ENCODE assay signal across 24 cellular contexts in genomic region chr2:103232882-103233281, GRCh38.
"Had no signal": no experiment of that assay in that cellular context is flagged by ENCODE, and none has a peak within 500 bp of the region (broad histone marks: within the 10 kb centered on the region; RNA-seq: fewer than 3 reads in every experiment).

No MANE protein-coding gene starts in this region.

- H3K4me3 ChIP-seq: cardiac muscle cell, Peyer's patch had no signal

- H3K36me3 Mint-ChIP-seq: activated naive CD4-positive, alpha-beta T cell treated with anti-CD3 and anti-CD28 coated beads, Interleukin-2, amount 10 ng/mL, durations not matched to agents 7 days and 5 days; activated naive CD8-positive, alpha-beta T cell had no signal

- H3K27ac Mint-ChIP-seq: activated CD4-positive, alpha-beta T cell treated with anti-CD3 and anti-CD28 coated beads, Interleukin-2, amount 10 ng/mL, durations not matched to agents 24 days and 14 days; activated naive CD4-positive, alpha-beta T cell treated with anti-CD3 and anti-CD28 coated beads, Interleukin-2, amount 10 ng/mL, durations not matched to agents 7 days and 5 days; activated naive CD8-positive, alpha-beta T cell; activated naive CD8-positive, alpha-beta T cell treated with anti-CD3 and anti-CD28 coated beads, Interleukin-2, amount 50 U/mL, for 24 hours had no signal

- H3K27me3 Mint-ChIP-seq: activated CD4-positive, alpha-beta T cell treated with anti-CD3 and anti-CD28 coated beads, Interleukin-2, amount 10 ng/mL, durations not matched to agents 24 days and 14 days; activated naive CD4-positive, alpha-beta T cell treated with anti-CD3 and anti-CD28 coated beads, Interleukin-2, amount 10 ng/mL, durations not matched to agents 7 days and 5 days; activated naive CD8-positive, alpha-beta T cell; activated naive CD8-positive, alpha-beta T cell treated with anti-CD3 and anti-CD28 coated beads, Interleukin-2, amount 50 U/mL, for 24 hours had no signal

- DNase-seq: activated CD4-positive, alpha-beta T cell treated with anti-CD3 and anti-CD28 coated beads, Interleukin-2, amount 10 ng/mL, durations not matched to agents 24 days and 14 days; activated CD4-positive, alpha-beta T cell treated with anti-CD3 and anti-CD28 coated beads, Interleukin-2, amount 50 U/mL, for 4 hours; activated CD8-positive, alpha-beta memory T cell treated with anti-CD3 and anti-CD28 coated beads, Interleukin-2, amount 50 U/mL, for 4 hours; activated effector memory CD4-positive, alpha-beta T cell treated with Interleukin-2 at 50 U/mL for 16 hours; activated naive CD4-positive, alpha-beta T cell treated with anti-CD3 and anti-CD28 coated beads, Interleukin-2, amount 10 ng/mL, durations not matched to agents 7 days and 5 days; activated naive CD8-positive, alpha-beta T cell treated with anti-CD3 and anti-CD28 coated beads, Interleukin-2, amount 50 U/mL, for 24 hours; activated T-cell treated with anti-CD3 and anti-CD28 coated beads, Interleukin-2, amount 50 U/mL, for 48 hours; anterior cingulate cortex; brain microvascular endothelial cell; NCI-H1048; NCI-H1105 treated with DMSO at 0.1 percent for 48 hours; NCI-H1436; NCI-H1694; NCI-H1930; NCI-H2081 treated with DMSO at 0.1 percent for 48 hours; NCI-H345; NCI-H524 treated with DMSO at 0.1 percent for 48 hours; Peyer's patch; Right ventricle myocardium superior; SW 1271; T1000; WERI-Rb-1 had no signal

- H3K36me3 ChIP-seq: brain microvascular endothelial cell, cardiac muscle cell, Peyer's patch, WERI-Rb-1 had no signal

- H3K4me1 Mint-ChIP-seq: activated CD4-positive, alpha-beta T cell treated with anti-CD3 and anti-CD28 coated beads, Interleukin-2, amount 10 ng/mL, durations not matched to agents 24 days and 14 days; activated naive CD4-positive, alpha-beta T cell treated with anti-CD3 and anti-CD28 coated beads, Interleukin-2, amount 10 ng/mL, durations not matched to agents 7 days and 5 days; activated naive CD8-positive, alpha-beta T cell treated with anti-CD3 and anti-CD28 coated beads, Interleukin-2, amount 50 U/mL, for 24 hours had no signal

- H3K9me3 ChIP-seq: Peyer's patch had no signal

- H3K4me3 Mint-ChIP-seq: activated CD4-positive, alpha-beta T cell treated with anti-CD3 and anti-CD28 coated beads, Interleukin-2, amount 10 ng/mL, durations not matched to agents 24 days and 14 days; activated naive CD4-positive, alpha-beta T cell treated with anti-CD3 and anti-CD28 coated beads, Interleukin-2, amount 10 ng/mL, durations not matched to agents 7 days and 5 days; activated naive CD8-positive, alpha-beta T cell; activated naive CD8-positive, alpha-beta T cell treated with anti-CD3 and anti-CD28 coated beads, Interleukin-2, amount 50 U/mL, for 24 hours had no signal

- H3K4me1 ChIP-seq: Peyer's patch had no signal

- H3K9me3 Mint-ChIP-seq: activated CD4-positive, alpha-beta T cell treated with anti-CD3 and anti-CD28 coated beads, Interleukin-2, amount 10 ng/mL, durations not matched to agents 24 days and 14 days; activated naive CD8-positive, alpha-beta T cell treated with anti-CD3 and anti-CD28 coated beads, Interleukin-2, amount 50 U/mL, for 24 hours had no signal

- ATAC-seq: activated naive CD8-positive, alpha-beta T cell treated with anti-CD3 and anti-CD28 coated beads, Interleukin-2, amount 50 U/mL, for 24 hours had no signal

- H3K27ac ChIP-seq: brain microvascular endothelial cell, cardiac muscle cell, Peyer's patch, WERI-Rb-1 had no signal

- H3K27me3 ChIP-seq: brain microvascular endothelial cell, cardiac muscle cell, Peyer's patch had no signal
